ENCODE assay signal across 11 cellular contexts in genomic region chr4:73776363-73776762, GRCh38. TPM values are rescaled to one million over a fixed set of nuclear protein-coding genes. Genes with fewer than 3 reads are reported as not detected.
DNase-seq lines count a peak whose midpoint lies in the region; ATAC-seq, FAIRE-seq and TF ChIP-seq lines count a peak whose summit lies in the region.
"Had no signal": no experiment of that assay in that cellular context is flagged by ENCODE, and none has a peak within 500 bp of the region (broad histone marks: within the 10 kb centered on the region; RNA-seq: fewer than 3 reads in every experiment).

No MANE protein-coding gene starts in this region.

- H3K36me3 ChIP-seq in bronchial epithelial cell (ENCODE audit: control insufficient read depth, insufficient read depth, low read length) (no peaks in the 10 kb centered on the region), lung (ENCODE audit: control insufficient read depth in 2 of 2, insufficient read depth in 2 of 2, low read length in 2 of 2) (no peaks in the 10 kb centered on the region), esophagus muscularis mucosa (no peaks in the 10 kb centered on the region)
- H3K36me3 ChIP-seq: Peyer's patch had no signal

- TF ChIP-seq CTCF in AG10803 (conservative IDR thresholded peaks at IDR 0.05; ENCODE audit: low read length) (no peak), bronchial epithelial cell (IDR thresholded peaks at IDR 0.05; ENCODE audit: insufficient read depth, low read length, severe bottlenecking) (no peak), lung (IDR thresholded peaks at IDR 0.05; ENCODE audit: control extremely low read depth, extremely low read depth) (no peak), esophagus muscularis mucosa (IDR thresholded peaks at IDR 0.05) (no peak)

- WGBS in lung, 2 donors = 11 to 21% methylated on average over 2 of the region's 2 CpGs
- 25% methylated on average over 2 of the region's 2 CpGs for WGBS in esophagus muscularis mucosa

- DNase-seq in AG10803 (ENCODE audit: low read depth) (peak; percentile 70), NCI-H1417 (lab: John Stamatoyannopoulos, UW) (peak; percentile 27 to 71 (median 35)), bronchial epithelial cell (ENCODE audit: low read depth) (peak; percentile 45), lung (ENCODE audit: low spot score) (peak; percentile 54), NCI-H2171 (lab: John Stamatoyannopoulos, UW) (no peak), esophagus muscularis mucosa (ENCODE audit: extremely low spot score) (no peak)
- DNase-seq: Peyer's patch had no signal

- FAIRE-seq in bronchial epithelial cell (lab: Jason Lieb, UNC) = no peak

- H3K4me3 ChIP-seq in AG10803 (ENCODE audit: low read length) (no peak overlapping the region), bronchial epithelial cell (ENCODE audit: low read depth, low read length) (no peak overlapping the region), lung (no peak overlapping the region), esophagus muscularis mucosa (no peak overlapping the region)
- H3K4me3 ChIP-seq: Peyer's patch had no signal

- H3K4me1 ChIP-seq in lung (ENCODE audit: control insufficient read depth in 2 of 2, insufficient read depth in 2 of 2, low read length in 2 of 2) = no peaks in the 10 kb centered on the region
- peaks cover 6 to 28% (median 15%) of the 10 kb centered on the region in 4 donors for H3K4me1 ChIP-seq in esophagus muscularis mucosa

- H3K9me3 ChIP-seq in lung (ENCODE audit: control insufficient read depth in 2 of 2, insufficient read depth in 1 of 2, low read length in 1 of 2) (no peaks in the 10 kb centered on the region), esophagus muscularis mucosa (no peaks in the 10 kb centered on the region)
- H3K9me3 ChIP-seq: Peyer's patch had no signal

- no peak for TF ChIP-seq POLR2A in esophagus muscularis mucosa (IDR thresholded peaks at IDR 0.05; ENCODE audit: low read depth)

- ATAC-seq in lung (ENCODE audit: insufficient read depth, low FRiP score) (peak; percentile 69), GM18511 (IDR thresholded peaks at IDR 0.05; ENCODE audit: unreplicated experiment) (no peak), GM21390 (IDR thresholded peaks at IDR 0.05; ENCODE audit: unreplicated experiment) (no peak)
- ATAC-seq: HCT116; stimulated activated effector memory CD8-positive, alpha-beta T cell treated with anti-CD3 and anti-CD28 coated beads, Interleukin-12 subunit alpha, Interleukin-12 subunit beta, amount 100 ng/mL, for 72 hours had no signal

- H3K27me3 ChIP-seq in bronchial epithelial cell (ENCODE audit: control insufficient read depth, insufficient read depth, low read length) = no peaks in the 10 kb centered on the region
- H3K27me3 ChIP-seq in lung (ENCODE audit: control insufficient read depth, insufficient read depth) = no peaks in the 10 kb centered on the region
- no peaks in the 10 kb centered on the region for H3K27me3 ChIP-seq in esophagus muscularis mucosa
- H3K27me3 ChIP-seq: Peyer's patch had no signal

- H3K27ac ChIP-seq in lung (ENCODE audit: low read depth in 1 of 2, low read length in 1 of 2) (no peak overlapping the region), esophagus muscularis mucosa (replicated peaks in 1 of 4) (peak overlapping the region in 2 of 4 donors; percentile 3 to 52)
- H3K27ac ChIP-seq: Peyer's patch had no signal

- no peak for TF ChIP-seq EP300 in esophagus muscularis mucosa (IDR thresholded peaks at IDR 0.05)

- intact Hi-C loops in esophagus muscularis mucosa (cut with DNase I) = no loop called here

RNA-seq across cellular contexts. Expression of gene CXCL8, which starts 36.0 kb away (rescaled TPM):
- total RNA-seq in bronchial epithelial cell (1.8 and 2.9 TPM in 2 replicates), lung (100 to 1,000 TPM in 1 of 2 donors, 10 to 100 TPM in 1; 37.4 to 100 TPM), esophagus muscularis mucosa (1 to 10 TPM in 1 of 4 donors, not detected in 3; 8.0 TPM)
- polyA plus RNA-seq in lung = 100 to 1,000 TPM in 1 of 2 donors, 10 to 100 TPM in 1; 33.8 to 501 TPM

Comparison
In these comparisons a context has a peak if more than half of its experiments do, and no peak if none do; other contexts are left out.
1. DNase-seq: peak in AG10803 (single experiment), NCI-H1417 (3 of 3), bronchial epithelial cell (single experiment) and lung (single experiment); none in NCI-H2171 (single experiment) and esophagus muscularis mucosa (single experiment).